ENCODE assay signal across 1 cellular context in the genomic region with DNA sequence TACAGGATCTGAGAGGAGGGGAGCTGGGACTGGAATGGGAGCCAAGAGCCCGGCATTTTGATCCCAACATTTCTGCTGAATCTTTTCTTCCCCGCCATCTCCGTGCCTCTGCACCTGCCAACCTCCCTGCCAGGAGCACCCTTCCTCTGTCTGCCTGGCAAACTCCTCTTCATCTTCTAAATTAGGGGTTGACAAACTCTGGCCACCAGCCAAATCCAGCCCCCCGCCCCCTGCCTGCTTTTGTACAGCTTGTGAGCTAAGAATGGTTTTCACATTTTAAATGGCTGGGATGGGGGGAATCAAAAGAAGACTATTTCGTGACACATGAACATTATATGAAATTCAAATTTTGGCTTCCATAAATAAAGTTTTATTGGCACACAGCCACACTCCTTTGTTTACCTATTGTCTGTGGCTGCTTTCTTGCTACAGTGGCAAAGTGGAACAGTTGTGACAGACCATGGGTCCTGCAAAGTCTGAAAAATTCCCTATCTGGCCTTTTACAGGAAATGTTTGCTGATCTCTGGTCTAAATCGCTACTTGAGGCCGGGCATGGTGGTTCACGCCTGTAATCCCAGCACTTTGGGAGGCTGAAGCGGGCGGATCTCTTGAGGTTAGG.
TF ChIP-seq lines count a peak whose summit lies in the region.

No MANE protein-coding gene starts in this region.

TF ChIP-seq in HepG2, 621 proteins besides CTCF, POLR2A, EP300 and RAD21:
- TF ChIP-seq, protein P1, sequence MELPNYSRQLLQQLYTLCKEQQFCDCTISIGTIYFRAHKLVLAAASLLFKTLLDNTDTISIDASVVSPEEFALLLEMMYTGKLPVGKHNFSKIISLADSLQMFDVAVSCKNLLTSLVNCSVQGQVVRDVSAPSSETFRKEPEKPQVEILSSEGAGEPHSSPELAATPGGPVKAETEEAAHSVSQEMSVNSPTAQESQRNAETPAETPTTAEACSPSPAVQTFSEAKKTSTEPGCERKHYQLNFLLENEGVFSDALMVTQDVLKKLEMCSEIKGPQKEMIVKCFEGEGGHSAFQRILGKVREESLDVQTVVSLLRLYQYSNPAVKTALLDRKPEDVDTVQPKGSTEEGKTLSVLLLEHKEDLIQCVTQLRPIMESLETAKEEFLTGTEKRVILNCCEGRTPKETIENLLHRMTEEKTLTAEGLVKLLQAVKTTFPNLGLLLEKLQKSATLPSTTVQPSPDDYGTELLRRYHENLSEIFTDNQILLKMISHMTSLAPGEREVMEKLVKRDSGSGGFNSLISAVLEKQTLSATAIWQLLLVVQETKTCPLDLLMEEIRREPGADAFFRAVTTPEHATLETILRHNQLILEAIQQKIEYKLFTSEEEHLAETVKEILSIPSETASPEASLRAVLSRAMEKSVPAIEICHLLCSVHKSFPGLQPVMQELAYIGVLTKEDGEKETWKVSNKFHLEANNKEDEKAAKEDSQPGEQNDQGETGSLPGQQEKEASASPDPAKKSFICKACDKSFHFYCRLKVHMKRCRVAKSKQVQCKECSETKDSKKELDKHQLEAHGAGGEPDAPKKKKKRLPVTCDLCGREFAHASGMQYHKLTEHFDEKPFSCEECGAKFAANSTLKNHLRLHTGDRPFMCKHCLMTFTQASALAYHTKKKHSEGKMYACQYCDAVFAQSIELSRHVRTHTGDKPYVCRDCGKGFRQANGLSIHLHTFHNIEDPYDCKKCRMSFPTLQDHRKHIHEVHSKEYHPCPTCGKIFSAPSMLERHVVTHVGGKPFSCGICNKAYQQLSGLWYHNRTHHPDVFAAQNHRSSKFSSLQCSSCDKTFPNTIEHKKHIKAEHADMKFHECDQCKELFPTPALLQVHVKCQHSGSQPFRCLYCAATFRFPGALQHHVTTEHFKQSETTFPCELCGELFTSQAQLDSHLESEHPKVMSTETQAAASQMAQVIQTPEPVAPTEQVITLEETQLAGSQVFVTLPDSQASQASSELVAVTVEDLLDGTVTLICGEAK (IDR thresholded peaks at IDR 0.05) = no peak
- TF ChIP-seq, protein P1 (CRISPR knock-in tag; IDR thresholded peaks at IDR 0.05) = peak; percentile 96
- TF ChIP-seq BHLHE40 (IDR thresholded peaks at IDR 0.05; ENCODE audit: low read length) (no peak), ZNF33B (CRISPR knock-in tag; IDR thresholded peaks at IDR 0.05) (no peak)
